ENCODE assay signal across 9 cellular contexts in genomic region chrX:155643240-155643639, GRCh38. TPM values are rescaled to one million over a fixed set of nuclear protein-coding genes. Genes with fewer than 3 reads are reported as not detected.
"Had no signal": no experiment of that assay in that cellular context is flagged by ENCODE, and none has a peak within 500 bp of the region (broad histone marks: within the 10 kb centered on the region; RNA-seq: fewer than 3 reads in every experiment).

No MANE protein-coding gene starts in this region.

- H3K36me3 Mint-ChIP-seq: IgD-negative memory B cell had no signal

- H3K4me3 ChIP-seq: HAP-1 had no signal

- H3K4me1 ChIP-seq: HAP-1 had no signal

- DNase-seq: GOT3, H7, HFFc6, KG1 had no signal

- H3K4me3 Mint-ChIP-seq: HFFc6, IgD-negative memory B cell had no signal

- H3K27ac Mint-ChIP-seq: HFFc6, IgD-negative memory B cell had no signal

- H3K9me3 ChIP-seq: HAP-1 had no signal

- H3K36me3 ChIP-seq: HAP-1 had no signal

- ATAC-seq: HCT116, HepG2 had no signal

- H3K27ac ChIP-seq: HL-60 had no signal

- FAIRE-seq: HepG2 had no signal

RNA-seq across cellular contexts. Expression of gene SPRY3, which starts 30.9 kb away (rescaled TPM):
- polyA plus RNA-seq: IgD-negative memory B cell had no signal
